Comparison of ENCODE assay signal across 8 cellular contexts in genomic region chr10:31745612-31746376, GRCh38.
DNase-seq lines count a peak whose midpoint lies in the region; ATAC-seq and TF ChIP-seq lines count a peak whose summit lies in the region.

No MANE protein-coding gene starts in this region.

- H3K4me3 ChIP-seq in AG09309 (ENCODE audit: control insufficient read depth, low read depth, low read length): no peak overlapping the region

- ATAC-seq in HG03103 (IDR thresholded peaks at IDR 0.05; ENCODE audit: low read depth, unreplicated experiment) (peak; percentile 59), GM19463 (IDR thresholded peaks at IDR 0.05; ENCODE audit: unreplicated experiment) (no peak), HG02973 (IDR thresholded peaks at IDR 0.05; ENCODE audit: unreplicated experiment) (no peak)

- TF ChIP-seq CTCF in AG09309 (IDR thresholded peaks at IDR 0.05; ENCODE audit: control insufficient read depth, insufficient read depth, low read depth, low read length, missing control alignments): no peak

- DNase-seq in AG09309 (ENCODE audit: low read depth): peak; percentile 82
- DNase-seq in activated T-cell treated with anti-CD3 and anti-CD28 coated beads for 48 hours (ENCODE audit: low read depth): peak; percentile 15
- peak; percentile 71 for DNase-seq in kidney glomerular epithelial cell (lab: John Stamatoyannopoulos, UW)
- DNase-seq in NOMO-1 (lab: John Stamatoyannopoulos, UW; ENCODE audit: unreplicated experiment in 2 of 2): no peak
- DNase-seq in midbrain (lab: John Stamatoyannopoulos, UW): no peak

Comparison
In these comparisons a context has a peak if more than half of its experiments do, and no peak if none do; other contexts are left out.
1. DNase-seq: peak in AG09309 (single experiment), activated T-cell treated with anti-CD3 and anti-CD28 coated beads for 48 hours (single experiment) and kidney glomerular epithelial cell (single experiment); none in NOMO-1 (0 of 2) and midbrain (single experiment).